ENCODE assay signal across 8 cellular contexts in genomic region chr11:84780689-84781293, GRCh38.
A peak's percentile ranks its signal among the peaks of the same experiment; 100 is the strongest.
DNase-seq lines count a peak whose midpoint lies in the region; ATAC-seq and TF ChIP-seq lines count a peak whose summit lies in the region.

No MANE protein-coding gene starts in this region.

- H3K9me3 Mint-ChIP-seq in activated CD4-positive, alpha-beta memory T cell treated with anti-CD3 and anti-CD28 coated beads, Interleukin-2, amount 10 ng/mL, durations not matched to agents 7 days and 5 days = peaks cover 7% of the 10 kb centered on the region
- H3K9me3 Mint-ChIP-seq in stimulated activated memory B cell treated with anti-CD40 and anti-IgM and Interleukin-4, amounts not matched to agents 10 μg/mL and 1 μg/mL and 100 μg/mL, for 72 hours = no peaks in the 10 kb centered on the region

- no peaks in the 10 kb centered on the region for H3K4me1 ChIP-seq in DND-41 (ENCODE audit: insufficient read depth, low read length)
- H3K4me1 ChIP-seq in hepatocyte (ENCODE audit: insufficient read depth) = no peaks in the 10 kb centered on the region

- H3K27ac ChIP-seq in DND-41 (ENCODE audit: low read length) = no peak overlapping the region
- no peak overlapping the region for H3K27ac ChIP-seq in hepatocyte

- H3K79me2 ChIP-seq in DND-41 (ENCODE audit: insufficient read depth, low read length) (no peaks in the 10 kb centered on the region), hepatocyte (no peaks in the 10 kb centered on the region)

- H3K4me3 ChIP-seq in DND-41 (ENCODE audit: low read depth in 1 of 2, low read length in 2 of 2) (no peak overlapping the region), hepatocyte (no peak overlapping the region)

- POLR2A ChIA-PET in activated CD4-positive, alpha-beta memory T cell treated with anti-CD3 and anti-CD28 coated beads, Interleukin-2, amount 10 ng/mL, durations not matched to agents 7 days and 5 days (lab: Charles Lee) = no interaction called here

- ATAC-seq in DND-41 (ENCODE audit: insufficient read depth, low read depth) (no peak), GM19397 (IDR thresholded peaks at IDR 0.05; ENCODE audit: unreplicated experiment) (no peak)
- ATAC-seq in stimulated activated memory B cell treated with anti-CD40 and anti-IgM and Interleukin-4, amounts not matched to agents 10 μg/mL and 1 μg/mL and 100 μg/mL, for 72 hours = no peak

- H3K9me2 ChIP-seq in hepatocyte (replicated peaks; ENCODE audit: insufficient read depth) = no peaks in the 10 kb centered on the region

- H3K36me3 ChIP-seq in DND-41 (ENCODE audit: insufficient read depth, low read length) (no peaks in the 10 kb centered on the region), hepatocyte (replicated peaks; ENCODE audit: insufficient read depth, low read depth) (no peaks in the 10 kb centered on the region)

- no peak overlapping the region for H3K27ac Mint-ChIP-seq in activated CD4-positive, alpha-beta memory T cell treated with anti-CD3 and anti-CD28 coated beads, Interleukin-2, amount 10 ng/mL, durations not matched to agents 7 days and 5 days
- no peak overlapping the region for H3K27ac Mint-ChIP-seq in stimulated activated memory B cell treated with anti-CD40 and anti-IgM and Interleukin-4, amounts not matched to agents 10 μg/mL and 1 μg/mL and 100 μg/mL, for 72 hours

- H4K20me1 ChIP-seq in DND-41 (ENCODE audit: insufficient read depth, low read length) (no peaks in the 10 kb centered on the region), hepatocyte (ENCODE audit: insufficient read depth, poor library complexity, severe bottlenecking) (no peaks in the 10 kb centered on the region)

- H2AFZ ChIP-seq in DND-41 (ENCODE audit: low read depth, low read length) (no peak overlapping the region), hepatocyte (no peak overlapping the region)

- CTCF ChIA-PET in activated CD4-positive, alpha-beta memory T cell treated with anti-CD3 and anti-CD28 coated beads, Interleukin-2, amount 10 ng/mL, durations not matched to agents 7 days and 5 days (lab: Charles Lee) = interaction anchor here (0.6 kb wide), 1 partner anchor 295 kb away, joined by 4 read pairs; no protein-coding TSS in a partner anchor

- H3K27me3 ChIP-seq in DND-41 (ENCODE audit: insufficient read depth, low read length, poor library complexity) (no peaks in the 10 kb centered on the region), hepatocyte (no peaks in the 10 kb centered on the region)

- no peak overlapping the region for H3K4me3 Mint-ChIP-seq in activated CD4-positive, alpha-beta memory T cell treated with anti-CD3 and anti-CD28 coated beads, Interleukin-2, amount 10 ng/mL, durations not matched to agents 7 days and 5 days
- no peak overlapping the region for H3K4me3 Mint-ChIP-seq in stimulated activated memory B cell treated with anti-CD40 and anti-IgM and Interleukin-4, amounts not matched to agents 10 μg/mL and 1 μg/mL and 100 μg/mL, for 72 hours

- H3K27me3 Mint-ChIP-seq in activated CD4-positive, alpha-beta memory T cell treated with anti-CD3 and anti-CD28 coated beads, Interleukin-2, amount 10 ng/mL, durations not matched to agents 7 days and 5 days = no peaks in the 10 kb centered on the region
- H3K27me3 Mint-ChIP-seq in stimulated activated memory B cell treated with anti-CD40 and anti-IgM and Interleukin-4, amounts not matched to agents 10 μg/mL and 1 μg/mL and 100 μg/mL, for 72 hours = no peaks in the 10 kb centered on the region

- no peak overlapping the region for H3K4me2 ChIP-seq in DND-41 (ENCODE audit: insufficient read depth, low read length)
- no peak overlapping the region for H3K4me2 ChIP-seq in hepatocyte

- H3K4me1 Mint-ChIP-seq in activated CD4-positive, alpha-beta memory T cell treated with anti-CD3 and anti-CD28 coated beads, Interleukin-2, amount 10 ng/mL, durations not matched to agents 7 days and 5 days = no peaks in the 10 kb centered on the region
- peaks cover 6% of the 10 kb centered on the region for H3K4me1 Mint-ChIP-seq in stimulated activated memory B cell treated with anti-CD40 and anti-IgM and Interleukin-4, amounts not matched to agents 10 μg/mL and 1 μg/mL and 100 μg/mL, for 72 hours

- no peak overlapping the region for H3K9ac ChIP-seq in DND-41 (ENCODE audit: low read depth, low read length)

- in situ Hi-C loops in SK-MEL-5 (cut with HindIII; ENCODE audit: low pct_unique_long_range_greater_than_20kb, low sequenced_read_pairs) = no loop called here

- DNase-seq in DND-41 = no peak
- DNase-seq in HPDE6-E6E7 (ENCODE audit: extremely low spot score) = peak; percentile 4
- peak; percentile 46 for DNase-seq in SK-MEL-5 (ENCODE audit: low read depth, low spot score)
- peak; percentile 21 for DNase-seq in hepatocyte (ENCODE audit: low spot score)
- no peak for DNase-seq in activated CD4-positive, alpha-beta memory T cell treated with anti-CD3 and anti-CD28 coated beads, Interleukin-2, amount 10 ng/mL, durations not matched to agents 7 days and 5 days
- no peak for DNase-seq in cortex of kidney (lab: John Stamatoyannopoulos, UW)

- H3K9me3 ChIP-seq in DND-41 (ENCODE audit: insufficient read depth, low read length, severe bottlenecking) (no peaks in the 10 kb centered on the region), hepatocyte (ENCODE audit: low read depth) (no peaks in the 10 kb centered on the region)

- TF ChIP-seq CTCF in DND-41 (IDR thresholded peaks at IDR 0.05; ENCODE audit: borderline replicate concordance, extremely low read depth, low read length, poor library complexity, severe bottlenecking) (peak; percentile 43), hepatocyte (IDR thresholded peaks at IDR 0.05; ENCODE audit: poor library complexity) (peak; percentile 60)

- 26% methylated on average over 3 of the region's 3 CpGs for WGBS in hepatocyte (ENCODE audit: low lambda C conversion rate, missing lambda C conversion rate)

- H3K36me3 Mint-ChIP-seq in activated CD4-positive, alpha-beta memory T cell treated with anti-CD3 and anti-CD28 coated beads, Interleukin-2, amount 10 ng/mL, durations not matched to agents 7 days and 5 days (ENCODE audit: low read depth) = no peaks in the 10 kb centered on the region
- no peaks in the 10 kb centered on the region for H3K36me3 Mint-ChIP-seq in stimulated activated memory B cell treated with anti-CD40 and anti-IgM and Interleukin-4, amounts not matched to agents 10 μg/mL and 1 μg/mL and 100 μg/mL, for 72 hours

Comparison
In these comparisons a context has a peak if more than half of its experiments do, and no peak if none do; other contexts are left out.
1. DNase-seq: peak in HPDE6-E6E7 (single experiment), SK-MEL-5 (single experiment) and hepatocyte (single experiment); none in DND-41 (single experiment), activated CD4-positive, alpha-beta memory T cell treated with anti-CD3 and anti-CD28 coated beads, Interleukin-2, amount 10 ng/mL, durations not matched to agents 7 days and 5 days (single experiment) and cortex of kidney (single experiment).